In the genomic region with DNA sequence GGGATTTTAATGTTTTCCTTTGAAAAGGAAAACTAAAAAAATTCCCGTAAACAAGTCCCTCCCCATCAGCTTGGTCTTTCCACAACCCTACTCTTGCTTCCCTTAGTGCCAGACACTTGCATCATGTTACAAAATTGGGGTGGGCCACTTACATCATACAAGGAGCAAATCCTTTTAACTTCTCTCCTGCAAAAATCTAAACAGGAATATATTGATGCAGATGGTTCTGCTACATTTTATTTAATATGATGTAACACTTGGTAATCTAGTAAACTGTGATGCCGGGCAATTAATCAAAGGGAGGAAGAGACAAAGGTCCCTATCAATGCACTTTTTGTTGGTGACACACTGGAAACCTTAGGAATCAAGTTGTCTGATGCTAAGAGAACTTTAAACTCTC, we compare ENCODE assay signal across 16 cellular contexts.
DNase-seq lines count a peak whose midpoint lies in the region; ATAC-seq and TF ChIP-seq lines count a peak whose summit lies in the region.
"Had no signal": no experiment of that assay in that cellular context is flagged by ENCODE, and none has a peak within 500 bp of the region (broad histone marks: within the 10 kb centered on the region; RNA-seq: fewer than 3 reads in every experiment).

No MANE protein-coding gene starts in this region.

- H3K27ac ChIP-seq in A673 (ENCODE audit: low read depth, low read length, poor library complexity, severe bottlenecking) (peak overlapping the region; percentile 72), substantia nigra (ENCODE audit: low read depth, low read length, poor library complexity, severe bottlenecking) (no peak overlapping the region)
- no peak overlapping the region for H3K27ac ChIP-seq in CD8-positive, alpha-beta T cell (ENCODE audit: low read depth, low read length)
- H3K27ac ChIP-seq: brain microvascular endothelial cell, heart right ventricle, stomach had no signal

- no peaks in the 10 kb centered on the region for H3K27me3 Mint-ChIP-seq in CD8-positive, alpha-beta T cell (ENCODE audit: low read depth)
- no peaks in the 10 kb centered on the region for H3K27me3 Mint-ChIP-seq in WTC11 (ENCODE audit: low read depth)

- peak overlapping the region; percentile 23 for H3K27ac Mint-ChIP-seq in CD8-positive, alpha-beta T cell
- peak overlapping the region; percentile 55 for H3K27ac Mint-ChIP-seq in WTC11

- no peaks in the 10 kb centered on the region for H3K9me3 Mint-ChIP-seq in CD8-positive, alpha-beta T cell
- H3K9me3 Mint-ChIP-seq in WTC11 = no peaks in the 10 kb centered on the region
- H3K9me3 Mint-ChIP-seq: nephron had no signal

- H3K27me3 ChIP-seq in A673 (replicated peaks; ENCODE audit: insufficient read depth, low read depth, low read length, poor library complexity) = no peaks in the 10 kb centered on the region
- no peaks in the 10 kb centered on the region for H3K27me3 ChIP-seq in CD8-positive, alpha-beta T cell (ENCODE audit: insufficient read depth, low read length)
- H3K27me3 ChIP-seq: brain microvascular endothelial cell, heart right ventricle, stomach had no signal

- peaks cover 57% of the 10 kb centered on the region for H3K36me3 Mint-ChIP-seq in CD8-positive, alpha-beta T cell
- H3K36me3 Mint-ChIP-seq in WTC11 = peaks cover 17% of the 10 kb centered on the region

- ATAC-seq in CD8-positive, alpha-beta T cell = no peak
- ATAC-seq in WTC11 = no peak

- peak; percentile 63 for DNase-seq in A673 (ENCODE audit: low spot score)
- no peak for DNase-seq in CD8-positive, alpha-beta T cell
- DNase-seq in WTC11 (ENCODE audit: low spot score) = no peak
- peak; percentile 85 for DNase-seq in fibroblast of the conjunctiva (ENCODE audit: low read depth)
- no peak for DNase-seq in AML-193 (lab: John Stamatoyannopoulos, UW)
- DNase-seq in substantia nigra (lab: John Stamatoyannopoulos, UW) = no peak
- DNase-seq in midbrain (lab: John Stamatoyannopoulos, UW) = no peak
- DNase-seq in stimulated activated CD4-positive, alpha-beta T cell treated with anti-CD3 and anti-CD28 coated beads, Interleukin-2, amount 100 ng/mL, for 48 hours = no peak
- DNase-seq: activated CD4-positive, CD25-positive, alpha-beta regulatory T cell treated with anti-CD3 and anti-CD28 coated beads, Interleukin-2, amount 50 U/mL, for 72 hours; brain microvascular endothelial cell; effector memory CD4-positive, alpha-beta T cell; heart right ventricle; NCI-H446 treated with DMSO at 0.1 percent for 48 hours; stomach; T-helper 1 cell had no signal

- no peaks in the 10 kb centered on the region for H3K9me3 ChIP-seq in A673 (ENCODE audit: low read depth, low read length, poor library complexity, severe bottlenecking)
- no peaks in the 10 kb centered on the region for H3K9me3 ChIP-seq in CD8-positive, alpha-beta T cell (ENCODE audit: low read length)
- H3K9me3 ChIP-seq: heart right ventricle, stomach had no signal

- intact Hi-C loops in A673 (cut with micrococcal nuclease; ENCODE audit: unreplicated experiment) = no loop called here
- intact Hi-C loops in CD8-positive, alpha-beta T cell (cut with DNase I, micrococcal nuclease) = no loop called here

- POLR2A ChIA-PET in A673 (lab: Charles Lee; ENCODE audit: low non-redundant PET) (no interaction called here), WTC11 (lab: Charles Lee) (no interaction called here)
- POLR2A ChIA-PET in CD8-positive, alpha-beta T cell (lab: Charles Lee) = no interaction called here

- BruUV-seq in A673 (replicated peaks; lab: Mats Ljungman, UMichigan) = no TSS peak

- TF ChIP-seq CTCF in A673 (conservative IDR thresholded peaks at IDR 0.05; ENCODE audit: low read depth, low read length) = no peak
- TF ChIP-seq CTCF in CD8-positive, alpha-beta T cell (IDR thresholded peaks at IDR 0.05) = no peak
- no peak for TF ChIP-seq CTCF in WTC11 (IDR thresholded peaks at IDR 0.05)

- peaks cover 40% of the 10 kb centered on the region for H3K4me1 ChIP-seq in A673 (ENCODE audit: insufficient read depth, low read length, poor library complexity, severe bottlenecking)
- H3K4me1 ChIP-seq in CD8-positive, alpha-beta T cell (ENCODE audit: insufficient read depth, low read length) = no peaks in the 10 kb centered on the region
- H3K4me1 ChIP-seq: stomach had no signal

- H3K36me3 ChIP-seq in A673 (ENCODE audit: insufficient read depth, low read length, poor library complexity, severe bottlenecking) = peaks cover 12% of the 10 kb centered on the region
- no peaks in the 10 kb centered on the region for H3K36me3 ChIP-seq in CD8-positive, alpha-beta T cell (ENCODE audit: insufficient read depth, low read length)

- no peak overlapping the region for H3K4me3 ChIP-seq in A673 (ENCODE audit: low read depth, low read length, poor library complexity, severe bottlenecking)
- no peak overlapping the region for H3K4me3 ChIP-seq in CD8-positive, alpha-beta T cell (ENCODE audit: low read depth, low read length)
- H3K4me3 ChIP-seq: heart right ventricle, stomach had no signal

- CTCF ChIA-PET in A673 (lab: Charles Lee) (no interaction called here), WTC11 (lab: Charles Lee) (no interaction called here)
- CTCF ChIA-PET in CD8-positive, alpha-beta T cell (lab: Charles Lee) = no interaction called here

- H3K4me3 Mint-ChIP-seq in CD8-positive, alpha-beta T cell = no peak overlapping the region
- H3K4me3 Mint-ChIP-seq in WTC11 = no peak overlapping the region
- H3K4me3 Mint-ChIP-seq: nephron had no signal

- H3K4me1 Mint-ChIP-seq in CD8-positive, alpha-beta T cell (ENCODE audit: low read depth) = no peaks in the 10 kb centered on the region
- H3K4me1 Mint-ChIP-seq in WTC11 = peaks cover 11% of the 10 kb centered on the region

TF ChIP-seq in WTC11, 78 proteins besides CTCF, POLR2A, EP300 and RAD21:
- TF ChIP-seq, protein P1, sequence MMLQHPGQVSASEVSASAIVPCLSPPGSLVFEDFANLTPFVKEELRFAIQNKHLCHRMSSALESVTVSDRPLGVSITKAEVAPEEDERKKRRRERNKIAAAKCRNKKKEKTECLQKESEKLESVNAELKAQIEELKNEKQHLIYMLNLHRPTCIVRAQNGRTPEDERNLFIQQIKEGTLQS (CRISPR knock-in tag; conservative IDR thresholded peaks at IDR 0.05) = no peak
- no peak for TF ChIP-seq TCF7 (CRISPR knock-in tag; IDR thresholded peaks at IDR 0.05; ENCODE audit: low read depth)
- TF ChIP-seq, protein P2, sequence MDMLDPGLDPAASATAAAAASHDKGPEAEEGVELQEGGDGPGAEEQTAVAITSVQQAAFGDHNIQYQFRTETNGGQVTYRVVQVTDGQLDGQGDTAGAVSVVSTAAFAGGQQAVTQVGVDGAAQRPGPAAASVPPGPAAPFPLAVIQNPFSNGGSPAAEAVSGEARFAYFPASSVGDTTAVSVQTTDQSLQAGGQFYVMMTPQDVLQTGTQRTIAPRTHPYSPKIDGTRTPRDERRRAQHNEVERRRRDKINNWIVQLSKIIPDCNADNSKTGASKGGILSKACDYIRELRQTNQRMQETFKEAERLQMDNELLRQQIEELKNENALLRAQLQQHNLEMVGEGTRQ (CRISPR knock-in tag; IDR thresholded peaks at IDR 0.05) = no peak
- TF ChIP-seq IRF2 (CRISPR knock-in tag; IDR thresholded peaks at IDR 0.05; ENCODE audit: borderline replicate concordance, low read depth) = no peak
- no peak for TF ChIP-seq CREM (CRISPR knock-in tag; IDR thresholded peaks at IDR 0.05)
- no peak for TF ChIP-seq GRHL2 (CRISPR knock-in tag; IDR thresholded peaks at IDR 0.05; ENCODE audit: insufficient replicate concordance, severe bottlenecking)
- TF ChIP-seq HMGA2 (CRISPR knock-in tag; IDR thresholded peaks at IDR 0.05) = no peak
- no peak for TF ChIP-seq ESRRA (CRISPR knock-in tag; IDR thresholded peaks at IDR 0.05; ENCODE audit: borderline replicate concordance)

Comparison
In these comparisons a context has a peak if more than half of its experiments do, and no peak if none do; other contexts are left out.
1. DNase-seq: peak in A673 (single experiment) and fibroblast of the conjunctiva (single experiment); none in CD8-positive, alpha-beta T cell (0 of 7), WTC11 (single experiment), AML-193 (0 of 2), substantia nigra (0 of 49), midbrain (single experiment) and stimulated activated CD4-positive, alpha-beta T cell treated with anti-CD3 and anti-CD28 coated beads, Interleukin-2, amount 100 ng/mL, for 48 hours (0 of 2).